Comparison of ENCODE assay signal across 24 cellular contexts in the genomic region with DNA sequence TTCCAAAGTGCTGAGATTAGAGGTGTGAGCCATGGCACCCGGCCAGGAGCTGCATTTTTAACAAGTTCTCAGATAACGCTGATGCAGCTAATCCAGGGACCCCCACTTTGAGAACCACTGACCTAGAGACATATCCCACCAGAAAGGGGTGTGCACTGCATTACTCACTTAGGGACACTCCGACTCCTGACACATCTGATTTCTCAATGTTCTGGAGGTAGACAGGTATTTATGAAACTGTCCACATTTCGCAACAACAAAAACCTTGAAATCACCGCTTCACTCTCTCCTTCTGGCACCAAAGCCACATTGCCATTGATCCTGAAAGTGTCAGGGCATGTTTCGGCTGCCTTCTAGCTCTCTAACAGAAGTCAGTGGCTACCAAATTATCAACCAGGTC. TPM values are rescaled to one million over a fixed set of nuclear protein-coding genes. Genes with fewer than 3 reads are reported as not detected.
DNase-seq lines count a peak whose midpoint lies in the region; ATAC-seq, FAIRE-seq and TF ChIP-seq lines count a peak whose summit lies in the region.
"Had no signal": no experiment of that assay in that cellular context is flagged by ENCODE, and none has a peak within 500 bp of the region (broad histone marks: within the 10 kb centered on the region; RNA-seq: fewer than 3 reads in every experiment).

No MANE protein-coding gene starts in this region.

- no peak for TF ChIP-seq POLR2A in A549 (IDR thresholded peaks at IDR 0.05; ENCODE audit: low read length)

- POLR2A ChIA-PET in A549 (lab: Yijun Ruan, JAX): no interaction called here
- POLR2A ChIA-PET in activated CD8-positive, alpha-beta T cell treated with anti-CD3 and anti-CD28 coated beads, Interleukin-2, amount 10 ng/mL, durations not matched to agents 7 days and 5 days (lab: Charles Lee): no interaction called here

- no peak overlapping the region for H3K4me2 ChIP-seq in A549
- H3K4me2 ChIP-seq: BLaER1, PC-9 had no signal

- no peak for TF ChIP-seq RAD21 in A549 (conservative IDR thresholded peaks at IDR 0.05 in 1 of 2, IDR thresholded peaks at IDR 0.05 in 1 of 2)

- TF ChIP-seq CTCF in A549 (IDR thresholded peaks at IDR 0.05): no peak

- H3K9me3 Mint-ChIP-seq in memory B cell: no peaks in the 10 kb centered on the region
- H3K9me3 Mint-ChIP-seq in activated CD8-positive, alpha-beta T cell treated with anti-CD3 and anti-CD28 coated beads, Interleukin-2, amount 10 ng/mL, durations not matched to agents 7 days and 5 days (ENCODE audit: insufficient read depth): no peaks in the 10 kb centered on the region
- H3K9me3 Mint-ChIP-seq: CD4-positive, alpha-beta memory T cell had no signal

- 62% methylated on average over 5 of the region's 6 CpGs for WGBS in A549 (ENCODE audit: missing lambda C conversion rate)

- no peaks in the 10 kb centered on the region for H3K36me3 Mint-ChIP-seq in memory B cell
- H3K36me3 Mint-ChIP-seq in activated CD8-positive, alpha-beta T cell treated with anti-CD3 and anti-CD28 coated beads, Interleukin-2, amount 10 ng/mL, durations not matched to agents 7 days and 5 days (ENCODE audit: low read depth): no peaks in the 10 kb centered on the region
- H3K36me3 Mint-ChIP-seq: CD4-positive, alpha-beta memory T cell had no signal

- no peaks in the 10 kb centered on the region for H3K4me1 ChIP-seq in A549
- H3K4me1 ChIP-seq: BLaER1, HAP-1, SJSA1 had no signal

- TF ChIP-seq EP300 in A549 (IDR thresholded peaks at IDR 0.05): no peak

- no peaks in the 10 kb centered on the region for H3K27me3 Mint-ChIP-seq in memory B cell
- H3K27me3 Mint-ChIP-seq in activated CD8-positive, alpha-beta T cell treated with anti-CD3 and anti-CD28 coated beads, Interleukin-2, amount 10 ng/mL, durations not matched to agents 7 days and 5 days (ENCODE audit: low read depth): peaks cover 5% of the 10 kb centered on the region

- no peak overlapping the region for H3K4me3 ChIP-seq in A549
- H3K4me3 ChIP-seq: BLaER1, GM23248, HAP-1, PC-9, SJSA1 had no signal

- DNase-seq in A549 (ENCODE audit: low read depth in 1 of 2, low spot score in 1 of 2): no peak
- peak; percentile 54 for DNase-seq in RPMI8226
- no peak for DNase-seq in memory B cell (ENCODE audit: low spot score in 2 of 2)
- no peak for DNase-seq in GM19238 (ENCODE audit: insufficient read length, low spot score)
- DNase-seq in activated CD8-positive, alpha-beta T cell treated with anti-CD3 and anti-CD28 coated beads, Interleukin-2, amount 10 ng/mL, durations not matched to agents 7 days and 5 days: no peak
- no peak for DNase-seq in activated CD4-positive, CD25-positive, alpha-beta regulatory T cell treated with anti-CD3 and anti-CD28 coated beads, Interleukin-2, amount 50 U/mL, for 72 hours
- DNase-seq: Calu3; CD4-positive, alpha-beta memory T cell; GM23248; NCI-H1092 treated with DMSO at 0.1 percent for 48 hours; NCI-H146; NCI-H2081 treated with DMSO at 0.1 percent for 48 hours; NCI-H510A; NCI-H774 had no signal

- no peak for FAIRE-seq in A549 (lab: Jason Lieb, UNC)
- FAIRE-seq: A204.1, GM12891, HTR-8/SVneo had no signal

- ATAC-seq in A549: no peak
- peak; percentile 91 for ATAC-seq in esophagus mucosa
- no peak for ATAC-seq in memory B cell (ENCODE audit: low read depth)
- ATAC-seq in HG02571 (IDR thresholded peaks at IDR 0.05; ENCODE audit: unreplicated experiment): no peak
- no peak for ATAC-seq in activated CD8-positive, alpha-beta T cell treated with anti-CD3 and anti-CD28 coated beads, Interleukin-2, amount 10 ng/mL, durations not matched to agents 7 days and 5 days

- peaks cover 4% of the 10 kb centered on the region for H3K4me1 Mint-ChIP-seq in memory B cell
- H3K4me1 Mint-ChIP-seq in activated CD8-positive, alpha-beta T cell treated with anti-CD3 and anti-CD28 coated beads, Interleukin-2, amount 10 ng/mL, durations not matched to agents 7 days and 5 days (ENCODE audit: low read depth): no peaks in the 10 kb centered on the region
- H3K4me1 Mint-ChIP-seq: CD4-positive, alpha-beta memory T cell had no signal

- CTCF ChIA-PET in A549 (lab: Yijun Ruan, JAX): interaction anchor here (1.7 kb wide), 1 partner anchor 11 kb away, joined by 4 read pairs; no protein-coding TSS in a partner anchor
- CTCF ChIA-PET in activated CD8-positive, alpha-beta T cell treated with anti-CD3 and anti-CD28 coated beads, Interleukin-2, amount 10 ng/mL, durations not matched to agents 7 days and 5 days (lab: Charles Lee): no interaction called here

- H3K27ac Mint-ChIP-seq in memory B cell: peak overlapping the region; percentile 58
- no peak overlapping the region for H3K27ac Mint-ChIP-seq in activated CD8-positive, alpha-beta T cell treated with anti-CD3 and anti-CD28 coated beads, Interleukin-2, amount 10 ng/mL, durations not matched to agents 7 days and 5 days
- H3K27ac Mint-ChIP-seq: CD4-positive, alpha-beta memory T cell had no signal

- no peaks in the 10 kb centered on the region for H3K9me3 ChIP-seq in A549
- H3K9me3 ChIP-seq: BLaER1, HAP-1, SJSA1 had no signal

- H3K27ac ChIP-seq in A549: no peak overlapping the region
- H3K27ac ChIP-seq: BLaER1, GM23248, HL-60, PC-9, SJSA1 had no signal

- no peak overlapping the region for H3K4me3 Mint-ChIP-seq in memory B cell
- no peak overlapping the region for H3K4me3 Mint-ChIP-seq in activated CD8-positive, alpha-beta T cell treated with anti-CD3 and anti-CD28 coated beads, Interleukin-2, amount 10 ng/mL, durations not matched to agents 7 days and 5 days
- H3K4me3 Mint-ChIP-seq: CD4-positive, alpha-beta memory T cell had no signal

TF ChIP-seq in A549, 52 proteins besides CTCF, POLR2A, EP300 and RAD21:
- no peak for TF ChIP-seq RFX5 (IDR thresholded peaks at IDR 0.05)
- 0 out of 4 replicates have a peak, but pooled peaks of 1 of the 2 experiments have one; percentile 26 for TF ChIP-seq CEBPB (IDR thresholded peaks at IDR 0.05)
- TF ChIP-seq, protein P1, sequence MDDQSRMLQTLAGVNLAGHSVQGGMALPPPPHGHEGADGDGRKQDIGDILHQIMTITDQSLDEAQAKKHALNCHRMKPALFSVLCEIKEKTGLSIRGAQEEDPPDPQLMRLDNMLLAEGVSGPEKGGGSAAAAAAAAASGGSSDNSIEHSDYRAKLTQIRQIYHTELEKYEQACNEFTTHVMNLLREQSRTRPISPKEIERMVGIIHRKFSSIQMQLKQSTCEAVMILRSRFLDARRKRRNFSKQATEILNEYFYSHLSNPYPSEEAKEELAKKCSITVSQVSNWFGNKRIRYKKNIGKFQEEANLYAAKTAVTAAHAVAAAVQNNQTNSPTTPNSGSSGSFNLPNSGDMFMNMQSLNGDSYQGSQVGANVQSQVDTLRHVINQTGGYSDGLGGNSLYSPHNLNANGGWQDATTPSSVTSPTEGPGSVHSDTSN (IDR thresholded peaks at IDR 0.05): no peak
- TF ChIP-seq MAFK (IDR thresholded peaks at IDR 0.05; ENCODE audit: partially characterized antibody): peak; percentile 53
- TF ChIP-seq SMC3 (IDR thresholded peaks at IDR 0.05): no peak

RNA-seq across cellular contexts. Expression of a gene that starts 23.2 kb away (rescaled TPM):
- polyA plus RNA-seq in A549 (2011; rRNA removed) (48.7 and 58.8 TPM in 2 replicates), A549 (2017; fragmentation: RNase III; extraction: RNeasy Plus Mini Kit Qiagen cat#74134 plus additional on column Dnase treatment) (63.3 to 75.0 TPM (median 73.5 TPM) in 3 replicates)
- polyA plus RNA-seq in A549 (2012; cell fraction: cytosol; rRNA removed): 35.4 and 46.5 TPM in 2 replicates
- polyA plus RNA-seq in A549 (2012; cell fraction: nucleus; rRNA removed): 9.4 and 22.1 TPM in 2 replicates
- 18.6 and 19.8 TPM in 2 replicates for polyA minus RNA-seq in A549 (2011; rRNA and poly(A)+ RNA removed)
- total RNA-seq in esophagus mucosa: 34.4 TPM
- total RNA-seq in activated CD8-positive, alpha-beta T cell treated with anti-CD3 and anti-CD28 coated beads, Interleukin-2, amount 10 ng/mL, durations not matched to agents 7 days and 5 days: 10 to 100 TPM; 43.3 to 46.0 TPM
